8 cellular contexts compared by ENCODE assay signal in the genomic region with DNA sequence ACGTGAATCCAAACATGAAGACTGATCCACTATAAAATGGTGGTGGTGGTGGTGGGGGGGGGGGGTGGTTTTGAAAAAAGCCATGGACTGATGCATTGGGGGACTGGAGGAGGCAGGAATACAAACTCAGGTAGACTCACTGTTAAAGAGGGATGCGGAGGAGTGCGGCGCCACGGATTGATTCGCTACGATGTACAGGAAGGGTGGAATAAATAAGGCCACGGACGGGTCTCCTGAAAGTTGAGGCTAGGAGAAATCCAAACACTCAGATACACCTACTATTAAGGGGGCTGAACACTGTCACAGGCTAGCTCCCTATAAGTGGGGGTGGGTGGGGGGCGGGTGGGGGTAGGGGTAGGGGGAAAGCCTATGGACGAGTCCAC. TPM values are rescaled to one million over a fixed set of nuclear protein-coding genes. Genes with fewer than 3 reads are reported as not detected.
DNase-seq lines count a peak whose midpoint lies in the region; ATAC-seq and TF ChIP-seq lines count a peak whose summit lies in the region.

No MANE protein-coding gene starts in this region.

- TF ChIP-seq CTCF in GM12875 (IDR thresholded peaks at IDR 0.05; ENCODE audit: borderline replicate concordance, insufficient read depth, low read depth, low read length) (no peak), fibroblast of mammary gland (conservative IDR thresholded peaks at IDR 0.05; ENCODE audit: control insufficient read depth, insufficient read depth, low read depth, low read length) (no peak), gastrocnemius medialis (IDR thresholded peaks at IDR 0.05 in 4 of 5, conservative IDR thresholded peaks at IDR 0.05 in 1 of 5) (no peak)

- H3K4me3 ChIP-seq in GM12875 (ENCODE audit: low read depth, low read length): peak overlapping the region; percentile 83
- H3K4me3 ChIP-seq in SJCRH30: peak overlapping the region; percentile 81
- peak overlapping the region; percentile 64 for H3K4me3 ChIP-seq in fibroblast of mammary gland (ENCODE audit: control insufficient read depth, low read depth, low read length)
- H3K4me3 ChIP-seq in gastrocnemius medialis: peak overlapping the region; percentile 66 to 79 (median 70)

- H3K27me3 ChIP-seq in SJCRH30 (no peaks in the 10 kb centered on the region), gastrocnemius medialis (no peaks in the 10 kb centered on the region)

- ATAC-seq in gastrocnemius medialis (no peak), HG03460 (IDR thresholded peaks at IDR 0.05; ENCODE audit: unreplicated experiment) (no peak)

- no peak for DNase-seq in SJCRH30
- DNase-seq in fibroblast of mammary gland (ENCODE audit: low read depth): no peak
- DNase-seq in gastrocnemius medialis: no peak
- no peak for DNase-seq in T-helper 9 cell
- no peak for DNase-seq in DMS114 treated with DMSO at 0.1 percent for 48 hours (lab: John Stamatoyannopoulos, UW; ENCODE audit: unreplicated experiment)
- DNase-seq in HCEC 1CT: no peak

- H3K9me3 ChIP-seq in SJCRH30 (replicated peaks): no peaks in the 10 kb centered on the region
- H3K9me3 ChIP-seq in gastrocnemius medialis: no peaks in the 10 kb centered on the region

- no peaks in the 10 kb centered on the region for H3K4me1 ChIP-seq in SJCRH30
- peaks cover 5 to 8% of the 10 kb centered on the region in 2 donors for H3K4me1 ChIP-seq in gastrocnemius medialis

- TF ChIP-seq POLR2A in gastrocnemius medialis (IDR thresholded peaks at IDR 0.05): no peak

- in situ Hi-C loops in gastrocnemius medialis (cut with MboI; ENCODE audit: low sequenced_read_pairs in 4 of 4): loop anchor here in 3 of 4 donors (10.0 to 25.0 kb wide), 3 partner anchors 85 to 188 kb away; a partner anchor contains a TSS

- intact Hi-C loops in gastrocnemius medialis (cut with DNase I; ENCODE audit: low total_unique reads): loop anchor here (1.0 to 10.0 kb wide), 5 partner anchors 9 to 459 kb away; a partner anchor contains a TSS

- H3K27ac ChIP-seq in SJCRH30 (no peak overlapping the region), gastrocnemius medialis (peak overlapping the region; percentile 85 to 94 (median 92))

- H3K36me3 ChIP-seq in SJCRH30 (no peaks in the 10 kb centered on the region), gastrocnemius medialis (peaks cover 0 to 11% of the 10 kb centered on the region in 2 donors)

RNA-seq across cellular contexts. Expression of a gene that starts 0.6 kb away (rescaled TPM):
- 36.0 and 36.3 TPM in 2 replicates for total RNA-seq in SJCRH30 (2014; rRNA removed; shearing (Covaris generic))
- 10 to 100 TPM; 35.0 to 65.6 (median 58.8) TPM for total RNA-seq in gastrocnemius medialis

RNA-seq across cellular contexts. Expression of a gene that starts 9.2 kb away (rescaled TPM):
- 98.0 and 121 TPM in 2 replicates for total RNA-seq in SJCRH30 (2014; rRNA removed; shearing (Covaris generic))
- 100 to 1,000 TPM in 2 of 4 donors, 10 to 100 TPM in 2; 92.3 to 153 (median 109) TPM for total RNA-seq in gastrocnemius medialis

RNA-seq across cellular contexts. Expression of a gene that starts 20.0 kb away (rescaled TPM):
- total RNA-seq in SJCRH30 (2014; rRNA removed; shearing (Covaris generic)): 0.08 and 0.32 TPM in 2 replicates
- total RNA-seq in gastrocnemius medialis: 1 to 10 TPM in 2 of 4 donors, under 1 TPM in 1, not detected in 1; 0.51 to 3.8 (median 3.3) TPM

RNA-seq across cellular contexts. Expression of a gene that starts 30.1 kb away (rescaled TPM):
- 0.04 and 0.33 TPM in 2 replicates for total RNA-seq in SJCRH30 (2014; rRNA removed; shearing (Covaris generic))
- under 1 TPM in 2 of 4 donors, not detected in 2; 0.22 to 0.36 TPM for total RNA-seq in gastrocnemius medialis
